ENCODE assay signal across 8 cellular contexts in the genomic region with DNA sequence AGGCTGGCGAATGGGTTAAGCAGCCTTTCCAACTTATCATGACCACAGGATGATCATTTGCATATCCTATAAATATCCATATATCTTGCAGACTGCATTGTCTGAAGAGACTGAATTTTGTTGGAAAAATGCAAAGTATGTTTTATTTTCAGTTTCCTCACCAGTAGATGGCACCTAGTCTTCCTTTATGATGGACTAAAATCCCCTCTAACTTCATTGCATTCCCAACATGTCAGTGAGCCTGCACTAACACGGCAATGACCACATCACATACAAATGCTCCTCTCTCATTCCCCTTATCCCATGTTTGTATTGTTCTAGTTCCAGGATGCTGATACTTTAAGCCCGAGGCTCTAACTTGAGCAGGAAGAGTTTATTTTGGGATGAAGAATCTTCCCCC. TPM values are rescaled to one million over a fixed set of nuclear protein-coding genes. Genes with fewer than 3 reads are reported as not detected.
DNase-seq lines count a peak whose midpoint lies in the region; ATAC-seq, FAIRE-seq and TF ChIP-seq lines count a peak whose summit lies in the region.

No MANE protein-coding gene starts in this region.

- FAIRE-seq in keratinocyte (lab: Jason Lieb, UNC), result no peak

- no peaks in the 10 kb centered on the region for H3K36me3 ChIP-seq in BLaER1
- H3K36me3 ChIP-seq in keratinocyte (ENCODE audit: control insufficient read depth in 2 of 2, extremely low read depth in 1 of 2, insufficient read depth in 2 of 2, low read length in 2 of 2), result no peaks in the 10 kb centered on the region

- H4K20me1 ChIP-seq in BLaER1 (no peaks in the 10 kb centered on the region), keratinocyte (ENCODE audit: control insufficient read depth, extremely low read depth, insufficient read depth, low read length) (no peaks in the 10 kb centered on the region)

- DNase-seq in KBM-7, result peak; percentile 22
- no peak for DNase-seq in activated B cell treated with CpG ODN at 0.5 μM for 24 hours
- DNase-seq in keratinocyte (ENCODE audit: low read depth, low spot score), result no peak
- no peak for DNase-seq in activated CD8-positive, alpha-beta memory T cell treated with anti-CD3 and anti-CD28 coated beads, Interleukin-2, amount 50 U/mL, for 4 hours
- no peak for DNase-seq in stimulated activated CD4-positive, alpha-beta T cell treated with anti-CD3 and anti-CD28 coated beads, Interleukin-4, amount 100 ng/mL, for 4 hours
- no peak for DNase-seq in UCSD-AML1 (lab: John Stamatoyannopoulos, UW; ENCODE audit: unreplicated experiment)

- CTCF ChIA-PET in activated B cell treated with CpG ODN at 0.5 μM for 24 hours (lab: Charles Lee), result interaction anchor here (0.9 to 1.8 kb wide), 2 partner anchors 190 to 194 kb away, joined by 3 to 7 read pairs; no protein-coding TSS in a partner anchor

- H3K4me1 Mint-ChIP-seq in activated B cell treated with CpG ODN at 0.5 μM for 24 hours, result peaks cover 4% of the 10 kb centered on the region

- no peaks in the 10 kb centered on the region for H3K9me1 ChIP-seq in keratinocyte (ENCODE audit: control insufficient read depth, extremely low read depth, insufficient read depth, low read length)

- H3K27ac ChIP-seq in BLaER1 (no peak overlapping the region), keratinocyte (ENCODE audit: control insufficient read depth, insufficient read depth, low read length) (no peak overlapping the region)

- in situ Hi-C loops in KBM-7 (cut with MboI; ENCODE audit: low pct_unique_long_range_greater_than_20kb, low sequenced_read_pairs), result no loop called here

- no peak overlapping the region for H3K27ac Mint-ChIP-seq in activated B cell treated with CpG ODN at 0.5 μM for 24 hours

- H3K4me2 ChIP-seq in BLaER1, result peak overlapping the region; percentile 32; the same call in 1 of the 2 replicates
- H3K4me2 ChIP-seq in keratinocyte (ENCODE audit: control insufficient read depth, extremely low read depth, insufficient read depth, low read depth, low read length), result no peak overlapping the region

- H3K9ac ChIP-seq in BLaER1 (no peak overlapping the region), keratinocyte (ENCODE audit: control insufficient read depth, extremely low read depth, insufficient read depth, low read length) (no peak overlapping the region)

- peaks cover 9% of the 10 kb centered on the region; the same call in 1 of the 2 replicates for H3K4me1 ChIP-seq in BLaER1
- H3K4me1 ChIP-seq in keratinocyte (ENCODE audit: control insufficient read depth, extremely low read depth, insufficient read depth, low read length), result no peaks in the 10 kb centered on the region

- H3K4me3 ChIP-seq in BLaER1 (no peak overlapping the region), keratinocyte (ENCODE audit: control insufficient read depth in 2 of 3, extremely low read depth in 1 of 3, insufficient read depth in 2 of 3, low read depth in 1 of 3, low read length in 3 of 3) (no peak overlapping the region)

- ATAC-seq in activated B cell treated with CpG ODN at 0.5 μM for 24 hours (ENCODE audit: low read depth) (peak; percentile 34), GM19328 (IDR thresholded peaks at IDR 0.05; ENCODE audit: unreplicated experiment) (no peak)

- no peaks in the 10 kb centered on the region for H3K27me3 ChIP-seq in BLaER1
- H3K27me3 ChIP-seq in keratinocyte (ENCODE audit: control insufficient read depth, extremely low read depth, insufficient read depth, low read length), result no peaks in the 10 kb centered on the region

- TF ChIP-seq CTCF in activated B cell treated with CpG ODN at 0.5 μM for 24 hours (IDR thresholded peaks at IDR 0.05) (no peak), keratinocyte (optimal IDR thresholded peaks at IDR 0.05 in 1 of 3, IDR thresholded peaks at IDR 0.05 in 1 of 3, conservative IDR thresholded peaks at IDR 0.05 in 1 of 3; ENCODE audit: extremely low read depth in 1 of 3, insufficient read depth in 2 of 3, low read length in 3 of 3) (peak in 2 of 3 experiments; percentile 26 to 30)

- no peaks in the 10 kb centered on the region for H3K79me2 ChIP-seq in keratinocyte (ENCODE audit: control insufficient read depth, insufficient read depth, low read length)

- dilution Hi-C loops in keratinocyte (cut with MboI; ENCODE audit: extremely low pct_ligation_motif_present, low sequenced_read_pairs), result no loop called here

- POLR2A ChIA-PET in activated B cell treated with CpG ODN at 0.5 μM for 24 hours (lab: Charles Lee), result interaction anchor here (0.9 kb wide), 1 partner anchor 174 kb away, joined by 5 read pairs; no protein-coding TSS in a partner anchor

- no peak overlapping the region for H2AFZ ChIP-seq in keratinocyte (ENCODE audit: control insufficient read depth, low read length)

- H3K9me3 ChIP-seq in BLaER1, result no peaks in the 10 kb centered on the region
- H3K9me3 ChIP-seq in keratinocyte (ENCODE audit: control insufficient read depth, low read depth, low read length), result no peaks in the 10 kb centered on the region

- intact Hi-C loops in activated B cell treated with CpG ODN at 0.5 μM for 24 hours (cut with micrococcal nuclease), result loop anchor here (1.0 to 5.0 kb wide), 4 partner anchors 127 to 269 kb away; a partner anchor contains a TSS

- no peaks in the 10 kb centered on the region for H3K9me3 Mint-ChIP-seq in activated B cell treated with CpG ODN at 0.5 μM for 24 hours

- H3K4me3 Mint-ChIP-seq in activated B cell treated with CpG ODN at 0.5 μM for 24 hours, result no peak overlapping the region

- H3K27me3 Mint-ChIP-seq in activated B cell treated with CpG ODN at 0.5 μM for 24 hours, result peaks cover 7% of the 10 kb centered on the region

- H3K36me3 Mint-ChIP-seq in activated B cell treated with CpG ODN at 0.5 μM for 24 hours (ENCODE audit: low read depth), result no peaks in the 10 kb centered on the region

RNA-seq across cellular contexts. Expression of a gene that starts 24.7 kb away (rescaled TPM):
- not detected in 2 replicates for total RNA-seq in activated B cell treated with CpG ODN at 0.5 μM for 24 hours
- not detected in 3 replicates for polyA plus RNA-seq in keratinocyte
- polyA plus RNA-seq in keratinocyte (2011; ENCODE audit: low read depth), result not detected
- polyA plus RNA-seq in keratinocyte (2011; cell fraction: cytosol; rRNA removed), result not detected in 2 replicates
- polyA plus RNA-seq in keratinocyte (2011; cell fraction: nucleus; rRNA removed), result not detected in 2 replicates
- polyA plus RNA-seq in keratinocyte (2012; ENCODE audit: low replicate concordance), result not detected in 2 replicates
- not detected in 3 replicates for polyA minus RNA-seq in keratinocyte
- polyA minus RNA-seq in keratinocyte (2011; cell fraction: cytosol; rRNA and poly(A)+ RNA removed), result not detected
- not detected in 2 replicates for polyA minus RNA-seq in keratinocyte (2011; cell fraction: nucleus; rRNA and poly(A)+ RNA removed)
